ENCODE assay signal across 28 cellular contexts in genomic region chr15:55576911-55577310, GRCh38. TPM values are rescaled to one million over a fixed set of nuclear protein-coding genes. Genes with fewer than 3 reads are reported as not detected.
"Had no signal": no experiment of that assay in that cellular context is flagged by ENCODE, and none has a peak within 500 bp of the region (broad histone marks: within the 10 kb centered on the region; RNA-seq: fewer than 3 reads in every experiment).

No MANE protein-coding gene starts in this region.

- H3K4me3 Mint-ChIP-seq: naive thymus-derived CD4-positive, alpha-beta T cell; natural killer cell; nephron; neural crest cell; stimulated activated memory B cell treated with anti-CD40 and anti-IgM and Interleukin-4, amounts not matched to agents 10 μg/mL and 1 μg/mL and 100 μg/mL, for 72 hours; stimulated activated naive CD8-positive, alpha-beta T cell treated with anti-CD3 and anti-CD28 coated beads, Interleukin-15, amount 100 ng/mL, for 72 hours had no signal

- H3K4me1 Mint-ChIP-seq: naive thymus-derived CD4-positive, alpha-beta T cell; natural killer cell; neural crest cell; stimulated activated memory B cell treated with anti-CD40 and anti-IgM and Interleukin-4, amounts not matched to agents 10 μg/mL and 1 μg/mL and 100 μg/mL, for 72 hours; stimulated activated naive CD8-positive, alpha-beta T cell treated with anti-CD3 and anti-CD28 coated beads, Interleukin-15, amount 100 ng/mL, for 72 hours had no signal

- ATAC-seq: naive thymus-derived CD4-positive, alpha-beta T cell; natural killer cell; pancreas; psoas muscle; right cardiac atrium; right lobe of liver; stimulated activated memory B cell treated with anti-CD40 and anti-IgM and Interleukin-4, amounts not matched to agents 10 μg/mL and 1 μg/mL and 100 μg/mL, for 72 hours; stimulated activated naive CD8-positive, alpha-beta T cell treated with anti-CD3 and anti-CD28 coated beads, Interleukin-15, amount 100 ng/mL, for 72 hours; stimulated activated naive CD8-positive, alpha-beta T cell treated with anti-CD3 and anti-CD28 coated beads, Interleukin-15, Interleukin-2, amounts not matched to agents 100 U/mL and 50 U/mL, for 24 hours had no signal

- H3K9me3 Mint-ChIP-seq: naive thymus-derived CD4-positive, alpha-beta T cell; stimulated activated memory B cell treated with anti-CD40 and anti-IgM and Interleukin-4, amounts not matched to agents 10 μg/mL and 1 μg/mL and 100 μg/mL, for 72 hours had no signal

- DNase-seq: naive thymus-derived CD4-positive, alpha-beta T cell; natural killer cell; nucleus accumbens; pancreas; posterior cingulate gyrus; psoas muscle; right cardiac atrium; right lobe of liver; sigmoid colon; small intestine; stimulated activated CD4-positive, alpha-beta T cell treated with anti-CD3 and anti-CD28 coated beads, Interleukin-15, amount 100 ng/mL, for 24 hours; stimulated activated CD4-positive, alpha-beta T cell treated with anti-CD3 and anti-CD28 coated beads, Interleukin-2, amount 100 ng/mL, for 24 hours; stimulated activated CD4-positive, alpha-beta T cell treated with anti-CD3 and anti-CD28 coated beads, Interleukin-2, amount 100 ng/mL, for 48 hours; stimulated activated CD4-positive, alpha-beta T cell treated with anti-CD3 and anti-CD28 coated beads, Interleukin-4, amount 100 ng/mL, for 24 hours; stimulated activated naive CD4-positive, alpha-beta T cell; stimulated activated naive CD8-positive, alpha-beta T cell treated with anti-CD3 and anti-CD28 coated beads, Interleukin-15, amount 100 ng/mL, for 72 hours; stimulated activated naive CD8-positive, alpha-beta T cell treated with anti-CD3 and anti-CD28 coated beads, Interleukin-15, Interleukin-2, amounts not matched to agents 100 U/mL and 50 U/mL, for 24 hours; substantia nigra; testis; tibial artery; upper lobe of left lung had no signal

- H3K4me1 ChIP-seq: pancreas, right lobe of liver, sigmoid colon, suprapubic skin, testis, tibial artery, upper lobe of left lung, vagina had no signal

- H3K9me3 ChIP-seq: neutrophil, pancreas, psoas muscle, right lobe of liver, sigmoid colon, suprapubic skin, testis, tibial artery, upper lobe of left lung, vagina had no signal

- H3K36me3 ChIP-seq: neutrophil, pancreas, right lobe of liver, sigmoid colon, suprapubic skin, tibial artery, upper lobe of left lung, vagina had no signal

- H3K27me3 ChIP-seq: pancreas, sigmoid colon, suprapubic skin, testis, tibial artery, upper lobe of left lung, vagina had no signal

- H3K36me3 Mint-ChIP-seq: naive thymus-derived CD4-positive, alpha-beta T cell; natural killer cell; stimulated activated memory B cell treated with anti-CD40 and anti-IgM and Interleukin-4, amounts not matched to agents 10 μg/mL and 1 μg/mL and 100 μg/mL, for 72 hours had no signal

- H3K27ac ChIP-seq: neutrophil, pancreas, psoas muscle, right lobe of liver, sigmoid colon, suprapubic skin, testis, tibial artery, upper lobe of left lung, vagina had no signal

- H3K4me3 ChIP-seq: pancreas, psoas muscle, right lobe of liver, sigmoid colon, suprapubic skin, testis, tibial artery, upper lobe of left lung, vagina had no signal

- H3K27ac Mint-ChIP-seq: naive thymus-derived CD4-positive, alpha-beta T cell; natural killer cell; nephron; progenitor cell of endocrine pancreas; stimulated activated memory B cell treated with anti-CD40 and anti-IgM and Interleukin-4, amounts not matched to agents 10 μg/mL and 1 μg/mL and 100 μg/mL, for 72 hours; stimulated activated naive CD8-positive, alpha-beta T cell treated with anti-CD3 and anti-CD28 coated beads, Interleukin-15, amount 100 ng/mL, for 72 hours had no signal

RNA-seq across cellular contexts. Expression of gene PYGO1, which starts 11.2 kb away (rescaled TPM):
- total RNA-seq: naive thymus-derived CD4-positive, alpha-beta T cell had no signal
- polyA plus RNA-seq: naive thymus-derived CD4-positive, alpha-beta T cell had no signal
